In the genomic region with DNA sequence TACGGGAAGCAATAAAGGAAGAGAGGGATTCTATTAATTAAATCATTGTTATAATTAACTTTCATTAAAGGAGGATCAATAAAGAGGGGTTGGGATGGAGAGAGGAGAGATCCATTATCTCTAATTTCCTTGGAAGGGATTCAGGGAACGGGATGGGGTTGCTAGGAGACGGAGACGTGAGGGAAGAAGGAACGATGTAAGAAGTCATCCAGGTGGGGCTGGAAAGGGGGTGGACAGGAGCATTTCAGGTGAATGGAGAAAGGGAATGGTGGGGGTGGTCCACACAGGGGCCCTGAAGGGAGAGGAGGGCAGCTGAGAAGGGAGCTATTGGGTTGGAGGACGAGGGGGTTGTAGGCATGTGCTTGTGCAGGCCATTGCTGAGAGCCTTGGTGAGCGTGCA, we compare ENCODE assay signal across 22 cellular contexts. TPM values are rescaled to one million over a fixed set of nuclear protein-coding genes. Genes with fewer than 3 reads are reported as not detected.
"Had no signal": no experiment of that assay in that cellular context is flagged by ENCODE, and none has a peak within 500 bp of the region (broad histone marks: within the 10 kb centered on the region; RNA-seq: fewer than 3 reads in every experiment).

No MANE protein-coding gene starts in this region.

- H3K27me3 ChIP-seq: uterus had no signal

- H3K9ac ChIP-seq: parathyroid adenoma had no signal

- DNase-seq: colonic mucosa; effector CD4-positive, alpha-beta T cell; endodermal cell; foreskin melanocyte; heart right ventricle; kidney glomerular epithelial cell; mesendoderm; naive B cell; psoas muscle; small intestine; stimulated activated CD4-positive, alpha-beta T cell treated with anti-CD3 and anti-CD28 coated beads, Interleukin-12 subunit alpha, Interleukin-12 subunit beta, amount 100 ng/mL, for 4 hours; stimulated activated naive CD4-positive, alpha-beta T cell treated with Interleukin-2 at 50 U/mL for 16 hours; trophoblast cell; uterus had no signal

- H2AFZ ChIP-seq: parathyroid adenoma had no signal

- ATAC-seq: heart right ventricle had no signal

- H3K9me3 ChIP-seq: colonic mucosa, heart right ventricle, psoas muscle, uterus had no signal

- H3K36me3 ChIP-seq: colonic mucosa, uterus had no signal

- H3K79me2 ChIP-seq: parathyroid adenoma had no signal

- H3K27ac ChIP-seq: colonic mucosa, heart right ventricle, parathyroid adenoma, psoas muscle, uterus had no signal

- H3K4me1 ChIP-seq: colonic mucosa, heart right ventricle, parathyroid adenoma, psoas muscle, uterus had no signal

- H3K4me3 ChIP-seq: colonic mucosa, heart right ventricle, psoas muscle, uterus had no signal

- FAIRE-seq: islet of Langerhans, small intestine had no signal

RNA-seq across cellular contexts. Expression of a gene that starts 41.7 kb away (rescaled TPM):
- total RNA-seq: colonic mucosa, dermis microvascular lymphatic vessel endothelial cell, endodermal cell, liver, lung microvascular endothelial cell, omental fat pad, psoas muscle, uterus had no signal
- polyA plus RNA-seq: esophagus, liver, psoas muscle, small intestine, thymus had no signal
